9 cellular contexts compared by ENCODE assay signal in genomic region chr9:133787749-133788015, GRCh38. TPM values are rescaled to one million over a fixed set of nuclear protein-coding genes. Genes with fewer than 3 reads are reported as not detected.
A peak's percentile ranks its signal among the peaks of the same experiment; 100 is the strongest.
DNase-seq lines count a peak whose midpoint lies in the region; ATAC-seq and TF ChIP-seq lines count a peak whose summit lies in the region.
"Had no signal": no experiment of that assay in that cellular context is flagged by ENCODE, and none has a peak within 500 bp of the region (broad histone marks: within the 10 kb centered on the region; RNA-seq: fewer than 3 reads in every experiment).

No MANE protein-coding gene starts in this region.

- ATAC-seq in aorta (ENCODE audit: low FRiP score) (peak; percentile 21), GM21825 (IDR thresholded peaks at IDR 0.05; ENCODE audit: unreplicated experiment) (no peak)
- ATAC-seq in CD4-positive, alpha-beta T cell (ENCODE audit: poor library complexity) = no peak

- intact Hi-C loops in aorta (cut with DNase I) = no loop called here
- intact Hi-C loops in CD4-positive, alpha-beta T cell (cut with DNase I, micrococcal nuclease) = no loop called here

- H3K4me1 ChIP-seq in Karpas-422 (ENCODE audit: low read length) (peaks cover 22% of the 10 kb centered on the region), fibroblast of lung (ENCODE audit: control insufficient read depth, extremely low read depth, insufficient read depth, low read length) (no peaks in the 10 kb centered on the region), aorta (ENCODE audit: control insufficient read depth in 1 of 2, insufficient read depth in 2 of 2, low read length in 2 of 2) (no peaks in the 10 kb centered on the region)

- H3K4me3 Mint-ChIP-seq in CD4-positive, alpha-beta T cell = no peak overlapping the region
- H3K4me3 Mint-ChIP-seq: T-helper 1 cell treated with Interleukin-12 subunit alpha and Interleukin-12 subunit beta and Interleukin-4 antibody, amounts not matched to agents 30 μg/mL and 1 μg/mL, for 36 hours had no signal

- H3K9me3 ChIP-seq in Karpas-422 (ENCODE audit: low read length) (no peaks in the 10 kb centered on the region), fibroblast of lung (ENCODE audit: control insufficient read depth, insufficient read depth, low read depth, low read length) (no peaks in the 10 kb centered on the region), aorta (ENCODE audit: control insufficient read depth, low read length) (no peaks in the 10 kb centered on the region)
- H3K9me3 ChIP-seq in CD4-positive, alpha-beta T cell (ENCODE audit: control insufficient read depth, low read length) = no peaks in the 10 kb centered on the region

- H3K79me2 ChIP-seq in Karpas-422 (ENCODE audit: low read length) (no peaks in the 10 kb centered on the region), fibroblast of lung (ENCODE audit: control insufficient read depth, insufficient read depth, low read length) (no peaks in the 10 kb centered on the region)

- in situ Hi-C loops in GM18951 (cut with MboI; ENCODE audit: low sequenced_read_pairs, unreplicated experiment) = no loop called here

- H4K20me1 ChIP-seq in Karpas-422 (ENCODE audit: insufficient read depth, low read depth, low read length) = 0 out of 2 replicates have a peak, but pooled peaks cover 9% of the 10 kb centered on the region
- H4K20me1 ChIP-seq in fibroblast of lung (ENCODE audit: control insufficient read depth, extremely low read depth, insufficient read depth, low read length) = no peaks in the 10 kb centered on the region

- H3K36me3 ChIP-seq in Karpas-422 (ENCODE audit: insufficient read depth, low read length) (no peaks in the 10 kb centered on the region; the same call in 1 of the 2 replicates), fibroblast of lung (ENCODE audit: control insufficient read depth, insufficient read depth, low read length) (peaks cover 18% of the 10 kb centered on the region), aorta (ENCODE audit: control insufficient read depth in 1 of 2, insufficient read depth in 2 of 2, low read length in 1 of 2) (no peaks in the 10 kb centered on the region)

- H2AFZ ChIP-seq in Karpas-422 (ENCODE audit: low read length) = no peak overlapping the region
- H2AFZ ChIP-seq in fibroblast of lung (ENCODE audit: low read length) = no peak overlapping the region

- no peaks in the 10 kb centered on the region for H3K4me1 Mint-ChIP-seq in CD4-positive, alpha-beta T cell (ENCODE audit: low read depth)

- DNase-seq in A172 (ENCODE audit: low spot score) (peak; percentile 26), Karpas-422 (peak; percentile 81), fibroblast of lung (ENCODE audit: low read depth in 2 of 2) (peak; percentile 10 to 45), aorta (no peak), NCI-H1105 (lab: John Stamatoyannopoulos, UW) (no peak)
- no peak for DNase-seq in CD4-positive, alpha-beta T cell

- H3K27me3 Mint-ChIP-seq in CD4-positive, alpha-beta T cell = no peaks in the 10 kb centered on the region

- H3K36me3 Mint-ChIP-seq in CD4-positive, alpha-beta T cell (ENCODE audit: low read depth) = no peaks in the 10 kb centered on the region

- H3K9me2 ChIP-seq in Karpas-422 (replicated peaks; ENCODE audit: insufficient read depth, low read length) = no peaks in the 10 kb centered on the region

- peak; percentile 7 for TF ChIP-seq POLR2A in GM18951 (IDR thresholded peaks at IDR 0.05; ENCODE audit: extremely low read depth, insufficient read depth, insufficient read length)

- H3K9me3 Mint-ChIP-seq in CD4-positive, alpha-beta T cell = no peaks in the 10 kb centered on the region
- H3K9me3 Mint-ChIP-seq: T-helper 1 cell treated with Interleukin-12 subunit alpha and Interleukin-12 subunit beta and Interleukin-4 antibody, amounts not matched to agents 30 μg/mL and 1 μg/mL, for 36 hours had no signal

- H3K27ac ChIP-seq in Karpas-422 (ENCODE audit: low read length) (no peak overlapping the region), fibroblast of lung (ENCODE audit: insufficient read depth, low read length) (no peak overlapping the region), aorta (ENCODE audit: low read depth in 1 of 2, low read length in 2 of 2) (no peak overlapping the region)
- H3K27ac ChIP-seq in CD4-positive, alpha-beta T cell (ENCODE audit: low read depth, low read length) = no peak overlapping the region

- no peak overlapping the region for H3K9ac ChIP-seq in Karpas-422 (ENCODE audit: low read length)
- H3K9ac ChIP-seq in fibroblast of lung (ENCODE audit: insufficient read depth, low read length) = no peak overlapping the region

- no peak overlapping the region for H3K27ac Mint-ChIP-seq in CD4-positive, alpha-beta T cell
- H3K27ac Mint-ChIP-seq: T-helper 1 cell treated with Interleukin-12 subunit alpha and Interleukin-12 subunit beta and Interleukin-4 antibody, amounts not matched to agents 30 μg/mL and 1 μg/mL, for 36 hours had no signal

- H3K4me2 ChIP-seq in Karpas-422 (ENCODE audit: low read depth, low read length, poor library complexity, severe bottlenecking) = no peak overlapping the region
- no peak overlapping the region for H3K4me2 ChIP-seq in fibroblast of lung (ENCODE audit: extremely low read depth, insufficient read depth, low read length)

- CTCF ChIA-PET in CD4-positive, alpha-beta T cell (lab: Charles Lee) = no interaction called here

- no peak for TF ChIP-seq CTCF in fibroblast of lung (conservative IDR thresholded peaks at IDR 0.05 in 1 of 2, IDR thresholded peaks at IDR 0.05 in 1 of 2; ENCODE audit: low read depth in 1 of 2, low read length in 2 of 2)
- no peak for TF ChIP-seq CTCF in CD4-positive, alpha-beta T cell (IDR thresholded peaks at IDR 0.05)

- POLR2A ChIA-PET in CD4-positive, alpha-beta T cell (lab: Charles Lee) = no interaction called here

- WGBS in aorta, 2 donors = 83 to 90% methylated on average over 6 of the region's 6 CpGs

- H3K4me3 ChIP-seq in Karpas-422 (ENCODE audit: low read length) (no peak overlapping the region), fibroblast of lung (replicated peaks in 1 of 4; ENCODE audit: control extremely low read depth in 1 of 4, insufficient read depth in 1 of 4, low read depth in 3 of 4, low read length in 4 of 4) (no peak overlapping the region), aorta (ENCODE audit: low read length in 2 of 2) (no peak overlapping the region)

- no peaks in the 10 kb centered on the region for H3K27me3 ChIP-seq in Karpas-422 (ENCODE audit: low read length)
- H3K27me3 ChIP-seq in fibroblast of lung (ENCODE audit: control insufficient read depth, insufficient read depth, low read length) = no peaks in the 10 kb centered on the region
- no peaks in the 10 kb centered on the region for H3K27me3 ChIP-seq in aorta (ENCODE audit: control insufficient read depth in 1 of 2, insufficient read depth in 2 of 2, low read length in 1 of 2)
- no peaks in the 10 kb centered on the region for H3K27me3 ChIP-seq in CD4-positive, alpha-beta T cell (ENCODE audit: control insufficient read depth, insufficient read depth, low read length)

RNA-seq across cellular contexts. Expression of gene SARDH, which starts 49.5 kb away (rescaled TPM):
- 30.5 and 31.0 TPM in 2 replicates for total RNA-seq in A172 (2014; rRNA removed; shearing (Covaris generic))
- not detected in 2 replicates for total RNA-seq in Karpas-422 (2014; rRNA removed; shearing (Covaris generic); ENCODE audit: low replicate concordance)
- total RNA-seq in fibroblast of lung (4.8 and 9.0 TPM in 2 replicates), aorta (1 to 10 TPM in 1 of 2 donors, under 1 TPM in 1; 0.84 to 3.0 TPM)
- polyA plus RNA-seq in fibroblast of lung (0.49 and 2.5 TPM in 2 replicates), aorta (1 to 10 TPM in 1 of 2 donors, not detected in 1; 2.0 TPM)
- 0.93 and 4.8 TPM in 2 replicates for polyA plus RNA-seq in fibroblast of lung (2012)
- 1.6 and 3.8 TPM in 2 replicates for polyA minus RNA-seq in fibroblast of lung (ENCODE audit: low replicate concordance)
- total RNA-seq in CD4-positive, alpha-beta T cell = 10 to 100 TPM; 17.7 to 18.5 TPM

Comparison
In these comparisons a context has a peak if more than half of its experiments do, and no peak if none do; other contexts are left out.
1. DNase-seq: peak in A172 (single experiment), Karpas-422 (single experiment) and fibroblast of lung (2 of 2); none in aorta (0 of 2), NCI-H1105 (single experiment) and CD4-positive, alpha-beta T cell (0 of 10).